Comparison of ENCODE assay signal across 1 cellular context in genomic region chr10:59098387-59098786, GRCh38.
TF ChIP-seq lines count a peak whose summit lies in the region.

No MANE protein-coding gene starts in this region.

TF ChIP-seq in GM23338, 12 proteins besides CTCF, POLR2A, EP300 and RAD21 (continued from another document):
- TF ChIP-seq STAT1 (IDR thresholded peaks at IDR 0.05; ENCODE audit: unreplicated experiment) = no peak
